1 cellular context compared by ENCODE assay signal in genomic region chr6:33578588-33579011, GRCh38.
TF ChIP-seq lines count a peak whose summit lies in the region.

No MANE protein-coding gene starts in this region.

TF ChIP-seq in GM12878, 131 proteins besides CTCF, POLR2A, EP300 and RAD21 (continued from another document):
- TF ChIP-seq, protein P1, sequence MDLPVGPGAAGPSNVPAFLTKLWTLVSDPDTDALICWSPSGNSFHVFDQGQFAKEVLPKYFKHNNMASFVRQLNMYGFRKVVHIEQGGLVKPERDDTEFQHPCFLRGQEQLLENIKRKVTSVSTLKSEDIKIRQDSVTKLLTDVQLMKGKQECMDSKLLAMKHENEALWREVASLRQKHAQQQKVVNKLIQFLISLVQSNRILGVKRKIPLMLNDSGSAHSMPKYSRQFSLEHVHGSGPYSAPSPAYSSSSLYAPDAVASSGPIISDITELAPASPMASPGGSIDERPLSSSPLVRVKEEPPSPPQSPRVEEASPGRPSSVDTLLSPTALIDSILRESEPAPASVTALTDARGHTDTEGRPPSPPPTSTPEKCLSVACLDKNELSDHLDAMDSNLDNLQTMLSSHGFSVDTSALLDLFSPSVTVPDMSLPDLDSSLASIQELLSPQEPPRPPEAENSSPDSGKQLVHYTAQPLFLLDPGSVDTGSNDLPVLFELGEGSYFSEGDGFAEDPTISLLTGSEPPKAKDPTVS (IDR thresholded peaks at IDR 0.05; ENCODE audit: low read depth, low read length), result no peak
- TF ChIP-seq, protein P2, sequence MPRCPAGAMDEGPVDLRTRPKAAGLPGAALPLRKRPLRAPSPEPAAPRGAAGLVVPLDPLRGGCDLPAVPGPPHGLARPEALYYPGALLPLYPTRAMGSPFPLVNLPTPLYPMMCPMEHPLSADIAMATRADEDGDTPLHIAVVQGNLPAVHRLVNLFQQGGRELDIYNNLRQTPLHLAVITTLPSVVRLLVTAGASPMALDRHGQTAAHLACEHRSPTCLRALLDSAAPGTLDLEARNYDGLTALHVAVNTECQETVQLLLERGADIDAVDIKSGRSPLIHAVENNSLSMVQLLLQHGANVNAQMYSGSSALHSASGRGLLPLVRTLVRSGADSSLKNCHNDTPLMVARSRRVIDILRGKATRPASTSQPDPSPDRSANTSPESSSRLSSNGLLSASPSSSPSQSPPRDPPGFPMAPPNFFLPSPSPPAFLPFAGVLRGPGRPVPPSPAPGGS (IDR thresholded peaks at IDR 0.05; ENCODE audit: borderline replicate concordance, insufficient read depth, low read depth, low read length, poor library complexity, severe bottlenecking), result no peak
- TF ChIP-seq SMAD5 (IDR thresholded peaks at IDR 0.05; ENCODE audit: low read depth) (no peak), NR2C1 (IDR thresholded peaks at IDR 0.05) (peak; percentile 31; the same call in 1 of the 2 replicates), FOXK2 (IDR thresholded peaks at IDR 0.05) (peak; percentile 42; the same call in 1 of the 2 replicates), SMAD1 (IDR thresholded peaks at IDR 0.05; ENCODE audit: low read depth, partially characterized antibody) (no peak), HDGF (IDR thresholded peaks at IDR 0.05) (no peak), NR2F1 (conservative IDR thresholded peaks at IDR 0.05) (peak; percentile 76), IRF4 (IDR thresholded peaks at IDR 0.05; ENCODE audit: low read depth, low read length) (peak; percentile 22; the same call in 1 of the 2 replicates), IKZF2 (IDR thresholded peaks at IDR 0.05) (peak in 1 of 2 experiments; percentile 61; a peak in 1 of 4 replicates), ZBTB33 (IDR thresholded peaks at IDR 0.05) (no peak), POLR2AphosphoS5 (IDR thresholded peaks at IDR 0.05; ENCODE audit: low read length) (0 out of 2 replicates have a peak, but pooled peaks have one; percentile 25), TCF12 (IDR thresholded peaks at IDR 0.05; ENCODE audit: low read depth, low read length) (peak; percentile 38; the same call in 1 of the 2 replicates), SREBF1 (IDR thresholded peaks at IDR 0.05; ENCODE audit: low read length) (no peak)
- TF ChIP-seq, protein P3, sequence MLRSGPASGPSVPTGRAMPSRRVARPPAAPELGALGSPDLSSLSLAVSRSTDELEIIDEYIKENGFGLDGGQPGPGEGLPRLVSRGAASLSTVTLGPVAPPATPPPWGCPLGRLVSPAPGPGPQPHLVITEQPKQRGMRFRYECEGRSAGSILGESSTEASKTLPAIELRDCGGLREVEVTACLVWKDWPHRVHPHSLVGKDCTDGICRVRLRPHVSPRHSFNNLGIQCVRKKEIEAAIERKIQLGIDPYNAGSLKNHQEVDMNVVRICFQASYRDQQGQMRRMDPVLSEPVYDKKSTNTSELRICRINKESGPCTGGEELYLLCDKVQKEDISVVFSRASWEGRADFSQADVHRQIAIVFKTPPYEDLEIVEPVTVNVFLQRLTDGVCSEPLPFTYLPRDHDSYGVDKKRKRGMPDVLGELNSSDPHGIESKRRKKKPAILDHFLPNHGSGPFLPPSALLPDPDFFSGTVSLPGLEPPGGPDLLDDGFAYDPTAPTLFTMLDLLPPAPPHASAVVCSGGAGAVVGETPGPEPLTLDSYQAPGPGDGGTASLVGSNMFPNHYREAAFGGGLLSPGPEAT (IDR thresholded peaks at IDR 0.05; ENCODE audit: low read depth), result peak; percentile 51; the same call in 1 of the 2 replicates
